In the genomic region with DNA sequence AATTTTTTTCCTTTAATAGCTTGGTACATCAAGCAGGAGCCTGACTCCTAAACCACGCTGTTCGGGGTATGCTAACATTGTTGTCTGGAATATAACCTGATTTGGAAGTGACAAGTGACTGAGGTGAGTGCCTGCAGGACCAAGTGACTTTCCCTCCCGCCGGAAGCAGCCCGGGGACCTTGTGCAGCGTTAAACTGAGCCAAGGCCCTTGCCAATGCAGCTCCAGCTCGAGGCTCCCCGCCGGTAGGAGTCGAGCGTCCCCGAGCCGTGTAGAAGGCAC, we compare ENCODE assay signal across 8 cellular contexts. TPM values are rescaled to one million over a fixed set of nuclear protein-coding genes. Genes with fewer than 3 reads are reported as not detected.
DNase-seq lines count a peak whose midpoint lies in the region; ATAC-seq and TF ChIP-seq lines count a peak whose summit lies in the region.

No MANE protein-coding gene starts in this region.

- ATAC-seq in HG03280 (IDR thresholded peaks at IDR 0.05; ENCODE audit: unreplicated experiment) (no peak), HG02763 (IDR thresholded peaks at IDR 0.05; ENCODE audit: unreplicated experiment) (no peak)

- peak overlapping the region; percentile 9 to 83 (median 74) for H3K4me3 Mint-ChIP-seq in brain

- H3K36me3 ChIP-seq in ACC112 (ENCODE audit: insufficient read depth, low read length) (no peaks in the 10 kb centered on the region), HAP-1 (replicated peaks) (no peaks in the 10 kb centered on the region; the same call in 1 of the 2 replicates), mesendoderm (ENCODE audit: control insufficient read depth, insufficient read depth, low read length) (no peaks in the 10 kb centered on the region)

- no peak overlapping the region for H2AK5ac ChIP-seq in mesendoderm (ENCODE audit: low read length)

- H3K9me3 ChIP-seq in HAP-1: no peaks in the 10 kb centered on the region; the same call in 1 of the 2 replicates

- no peaks in the 10 kb centered on the region for H3K36me3 Mint-ChIP-seq in brain

- peaks cover 37% of the 10 kb centered on the region for H3K4me1 Mint-ChIP-seq in brain

- no peak for TF ChIP-seq CTCF in brain (conservative IDR thresholded peaks at IDR 0.05)

- no peak overlapping the region for H4K8ac ChIP-seq in mesendoderm (ENCODE audit: low read depth, low read length)

- peak overlapping the region; percentile 81 for H3K56ac ChIP-seq in mesendoderm (ENCODE audit: low read length)

- no peak overlapping the region for H4K5ac ChIP-seq in mesendoderm (ENCODE audit: low read length)

- H3K79me2 ChIP-seq in ACC112 (ENCODE audit: control insufficient read depth, insufficient read depth, low read length, unreplicated experiment) (no peaks in the 10 kb centered on the region), mesendoderm (ENCODE audit: control insufficient read depth, insufficient read depth, low read length) (peaks cover 5% of the 10 kb centered on the region)

- peak overlapping the region in 3 of 5 experiments; percentile 37 to 90 (median 38) for H3K27ac Mint-ChIP-seq in brain

- no CpG with 5 or more reads among the region's 13 CpGs for WGBS in mesendoderm (ENCODE audit: extremely low coverage, insufficient coverage, low lambda C conversion rate)

- H3K27me3 ChIP-seq in ACC112 (ENCODE audit: insufficient read depth, low read length): no peaks in the 10 kb centered on the region
- no peaks in the 10 kb centered on the region for H3K27me3 ChIP-seq in HAP-1 (ENCODE audit: low read depth)
- H3K27me3 ChIP-seq in mesendoderm (ENCODE audit: insufficient read depth, low read length, poor library complexity): no peaks in the 10 kb centered on the region

- in situ Hi-C loops in HAP-1 (cut with MboI; ENCODE audit: low sequenced_read_pairs): loop anchor here (25.0 kb wide), 1 partner anchor 799 kb away; no protein-coding TSS in a partner anchor

- H3K4me1 ChIP-seq in ACC112 (ENCODE audit: control insufficient read depth, insufficient read depth, low read length, unreplicated experiment): no peaks in the 10 kb centered on the region
- peaks cover 15% of the 10 kb centered on the region for H3K4me1 ChIP-seq in HAP-1
- H3K4me1 ChIP-seq in mesendoderm (ENCODE audit: control insufficient read depth, low read depth, low read length): peaks cover 10% of the 10 kb centered on the region

- H3K4me3 ChIP-seq in ACC112 (ENCODE audit: low read depth, low read length) (peak overlapping the region; percentile 75), HAP-1 (peak overlapping the region; percentile 48; the same call in 1 of the 2 replicates), mesendoderm (ENCODE audit: low read length) (no peak overlapping the region)

- peak overlapping the region; percentile 75 for H3K4me2 ChIP-seq in mesendoderm (ENCODE audit: low read length)

- DNase-seq in HAP-1 (ENCODE audit: low spot score in 2 of 2): no peak
- no peak for DNase-seq in mesendoderm
- no peak for DNase-seq in NCI-H526 (lab: John Stamatoyannopoulos, UW)
- no peak for DNase-seq in central memory CD4-positive, alpha-beta T cell

- H3K9me3 Mint-ChIP-seq in brain: peaks cover 0 to 4% (median 0%) of the 10 kb centered on the region in 5 experiments

- no peak overlapping the region for H3K4ac ChIP-seq in mesendoderm (ENCODE audit: low read depth, low read length)

- H2BK5ac ChIP-seq in mesendoderm (ENCODE audit: low read length): no peak overlapping the region

- H3K18ac ChIP-seq in mesendoderm (ENCODE audit: low read length): peak overlapping the region; percentile 83

- H3K9ac ChIP-seq in mesendoderm (ENCODE audit: low read length): peak overlapping the region; percentile 61

- no peak overlapping the region for H3K23ac ChIP-seq in mesendoderm (ENCODE audit: low read length)

- H2BK15ac ChIP-seq in mesendoderm (replicated peaks; ENCODE audit: low read depth): no peak overlapping the region

- H2BK120ac ChIP-seq in mesendoderm (ENCODE audit: low read depth, low read length): no peak overlapping the region

- no peak overlapping the region for H3K27ac ChIP-seq in ACC112 (ENCODE audit: low read depth, low read length)
- no peak overlapping the region for H3K27ac ChIP-seq in mesendoderm (ENCODE audit: low read depth, low read length)

- no peak overlapping the region for H2AFZ ChIP-seq in ACC112 (ENCODE audit: low read length, unreplicated experiment)

- H3K79me1 ChIP-seq in mesendoderm (ENCODE audit: low read length): peaks cover 5% of the 10 kb centered on the region

- peaks cover 6% of the 10 kb centered on the region for H3K27me3 Mint-ChIP-seq in brain

RNA-seq across cellular contexts. Expression of a gene that starts 0.7 kb away (rescaled TPM):
- polyA plus RNA-seq in brain (ENCODE audit: insufficient read depth, low read depth, low replicate concordance): 51.3 TPM
- 21.1 TPM for polyA plus RNA-seq in mesendoderm (2013, experiment 1 of 2)
- 21.5 TPM for polyA plus RNA-seq in mesendoderm (2013, experiment 2 of 2)

RNA-seq across cellular contexts. Expression of a gene that starts 37.9 kb away (rescaled TPM):
- 11.6 TPM for polyA plus RNA-seq in brain (ENCODE audit: insufficient read depth, low read depth, low replicate concordance)
- polyA plus RNA-seq in mesendoderm (2013, experiment 1 of 2): 4.2 TPM
- polyA plus RNA-seq in mesendoderm (2013, experiment 2 of 2): 3.3 TPM
